Comparison of ENCODE assay signal across 2 cellular contexts in genomic region chr1:114219247-114219872, GRCh38.
TF ChIP-seq lines count a peak whose summit lies in the region.

No MANE protein-coding gene starts in this region.

TF ChIP-seq in HEK293, 187 proteins besides CTCF, POLR2A, EP300 and RAD21:
- TF ChIP-seq ZNF280C (tag by site-specific recombination; IDR thresholded peaks at IDR 0.05) (no peak), ZNF654 (tag by site-specific recombination; IDR thresholded peaks at IDR 0.05; ENCODE audit: low read depth) (peak; percentile 16; the same call in 1 of the 2 replicates)

TF ChIP-seq in K562, 482 proteins besides CTCF, POLR2A, EP300 and RAD21:
- TF ChIP-seq E4F1 (CRISPR knock-in tag; IDR thresholded peaks at IDR 0.05; ENCODE audit: borderline replicate concordance) (no peak), ZBTB11 (CRISPR knock-in tag; IDR thresholded peaks at IDR 0.05) (peak in 1 of 3 experiments; percentile 7; a peak in 1 of 6 replicates), ARID4B (CRISPR knock-in tag; IDR thresholded peaks at IDR 0.05) (no peak), TARDBP (IDR thresholded peaks at IDR 0.05) (no peak), BRCA1 (IDR thresholded peaks at IDR 0.05) (no peak), BRCA1 (CRISPR knock-in tag; IDR thresholded peaks at IDR 0.05) (no peak)
